ENCODE assay signal across 21 cellular contexts in the genomic region with DNA sequence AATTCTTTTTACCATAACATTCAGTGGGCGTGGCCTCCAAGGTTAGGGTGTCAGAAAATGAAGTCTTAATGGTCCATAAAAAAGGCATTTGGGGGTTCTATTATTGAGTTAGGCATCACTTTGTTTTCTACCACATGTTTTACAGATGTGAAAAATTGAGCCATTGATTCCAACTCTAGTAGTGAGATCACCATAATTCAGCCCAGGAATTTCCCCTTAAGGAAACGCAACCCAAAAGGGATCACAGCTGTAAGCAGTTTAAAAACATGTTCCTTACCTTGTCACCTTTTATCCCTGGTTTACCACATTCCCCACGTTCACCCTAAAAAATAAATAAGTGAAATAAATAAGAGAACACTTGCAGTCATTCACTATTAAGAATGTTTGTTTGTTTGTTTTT.
"Had no signal": no experiment of that assay in that cellular context is flagged by ENCODE, and none has a peak within 500 bp of the region (broad histone marks: within the 10 kb centered on the region; RNA-seq: fewer than 3 reads in every experiment).

No MANE protein-coding gene starts in this region.

- H3K4me3 Mint-ChIP-seq: natural killer cell treated with Interleukin-12 subunit alpha and Interleukin-12 subunit beta and Interleukin-15 and Interleukin-18, amount 100 ng/mL, for 72 hours; neural progenitor cell had no signal

- H3K9ac ChIP-seq: neural progenitor cell had no signal

- H3K9me3 Mint-ChIP-seq: natural killer cell treated with Interleukin-12 subunit alpha and Interleukin-12 subunit beta and Interleukin-15 and Interleukin-18, amount 100 ng/mL, for 72 hours; neural progenitor cell had no signal

- H3K27ac Mint-ChIP-seq: natural killer cell treated with Interleukin-12 subunit alpha and Interleukin-12 subunit beta and Interleukin-15 and Interleukin-18, amount 100 ng/mL, for 72 hours; neural progenitor cell had no signal

- H3K4me1 ChIP-seq: gastrocnemius medialis, left lung, right atrium auricular region had no signal

- H3K4me2 ChIP-seq: neural progenitor cell had no signal

- H3K36me3 Mint-ChIP-seq: natural killer cell treated with Interleukin-12 subunit alpha and Interleukin-12 subunit beta and Interleukin-15 and Interleukin-18, amount 100 ng/mL, for 72 hours; neural progenitor cell had no signal

- H3K27ac ChIP-seq: dorsolateral prefrontal cortex, epithelial cell of prostate, esophagus muscularis mucosa, gastrocnemius medialis, left lung, neural progenitor cell, ovary, right atrium auricular region had no signal

- H3K27me3 ChIP-seq: dorsolateral prefrontal cortex, esophagus muscularis mucosa, gastrocnemius medialis, left lung, neural progenitor cell, ovary, right atrium auricular region had no signal

- ATAC-seq: gastrocnemius medialis; left lung; natural killer cell treated with Interleukin-12 subunit alpha and Interleukin-12 subunit beta and Interleukin-15 and Interleukin-18, amount 100 ng/mL, for 72 hours had no signal

- H3K9me3 ChIP-seq: esophagus muscularis mucosa, gastrocnemius medialis, left lung, ovary, right atrium auricular region had no signal

- DNase-seq: cortex of kidney; dorsolateral prefrontal cortex; effector memory CD4-positive, alpha-beta T cell; gastrocnemius medialis; left lung; mesenchymal stem cell; midbrain; nucleus accumbens; ovary; small intestine; stimulated activated CD4-positive, alpha-beta T cell treated with anti-CD3 and anti-CD28 coated beads, Interleukin-12 subunit alpha, Interleukin-12 subunit beta, amount 100 ng/mL, for 4 hours; stimulated activated CD4-positive, alpha-beta T cell treated with anti-CD3 and anti-CD28 coated beads, Interleukin-2, amount 100 ng/mL, for 48 hours; stimulated activated naive CD4-positive, alpha-beta T cell treated with Interleukin-2 at 50 U/mL for 16 hours; trophoblast cell had no signal

- H3K36me3 ChIP-seq: esophagus muscularis mucosa, gastrocnemius medialis, left lung, neural progenitor cell, ovary, right atrium auricular region had no signal

- FAIRE-seq: keratinocyte, small intestine had no signal

- H2AFZ ChIP-seq: neural progenitor cell had no signal

- H3K4me3 ChIP-seq: dorsolateral prefrontal cortex, esophagus muscularis mucosa, gastrocnemius medialis, left lung, lung, neural progenitor cell, ovary, right atrium auricular region had no signal
